ENCODE assay signal across 35 cellular contexts in genomic region chr3:115996420-115997108, GRCh38.
DNase-seq lines count a peak whose midpoint lies in the region; ATAC-seq, FAIRE-seq and TF ChIP-seq lines count a peak whose summit lies in the region.
"Had no signal": no experiment of that assay in that cellular context is flagged by ENCODE, and none has a peak within 500 bp of the region (broad histone marks: within the 10 kb centered on the region; RNA-seq: fewer than 3 reads in every experiment).

No MANE protein-coding gene starts in this region.

- no peak overlapping the region for H3K27ac ChIP-seq in CD8-positive, alpha-beta memory T cell (ENCODE audit: low read depth, low read length)
- no peak overlapping the region for H3K27ac ChIP-seq in upper lobe of right lung
- H3K27ac ChIP-seq: esophagus muscularis mucosa, left lung, psoas muscle, thyroid gland had no signal

- POLR2A ChIA-PET in CD8-positive, alpha-beta memory T cell (lab: Charles Lee) = no interaction called here

- H3K9me3 Mint-ChIP-seq in chondrocyte (ENCODE audit: low read depth) = peaks cover 4% of the 10 kb centered on the region
- H3K9me3 Mint-ChIP-seq in CD8-positive, alpha-beta memory T cell = no peaks in the 10 kb centered on the region
- H3K9me3 Mint-ChIP-seq: activated CD8-positive, alpha-beta T cell treated with anti-CD3 and anti-CD28 coated beads for 36 hours; activated naive CD4-positive, alpha-beta T cell treated with anti-CD3 and anti-CD28 coated beads, Interleukin-2, amount 50 U/mL, for 24 hours; activated T-helper 2 cell treated with anti-CD3 and anti-CD28 coated beads, Interferon-gamma antibody, Interleukin-2, Interleukin-4, amounts not matched to agents 10 μg/mL and 5 μg/mL and 100 μg/mL, durations not matched to agents 14 hours and 24 hours and 36 hours; dendritic cell treated with granulocyte-macrophage colony-stimulating factor and Interleukin-4, amounts not matched to agents 40 ng/mL and 50 ng/mL, for 4 days; endodermal cell; H9; stimulated activated naive CD8-positive, alpha-beta T cell treated with anti-CD3 and anti-CD28 coated beads, Interleukin-15, Interleukin-2, amounts not matched to agents 100 ng/mL and 50 ng/mL, for 24 hours had no signal

- no peaks in the 10 kb centered on the region for H3K27me3 ChIP-seq in CD8-positive, alpha-beta memory T cell (ENCODE audit: insufficient read depth, low read length, poor library complexity, severe bottlenecking)
- no peaks in the 10 kb centered on the region for H3K27me3 ChIP-seq in upper lobe of right lung
- H3K27me3 ChIP-seq: esophagus muscularis mucosa, left lung, thyroid gland had no signal

- intact Hi-C loops in upper lobe of right lung (cut with DNase I) = no loop called here

- peaks cover 29% of the 10 kb centered on the region for H3K4me1 Mint-ChIP-seq in chondrocyte (ENCODE audit: low read depth)
- H3K4me1 Mint-ChIP-seq in CD8-positive, alpha-beta memory T cell = no peaks in the 10 kb centered on the region
- H3K4me1 Mint-ChIP-seq: activated naive CD4-positive, alpha-beta T cell treated with anti-CD3 and anti-CD28 coated beads, Interleukin-2, amount 50 U/mL, for 24 hours; naive B cell; T-helper 17 cell had no signal

- ATAC-seq in upper lobe of right lung = no peak
- ATAC-seq: activated CD8-positive, alpha-beta T cell treated with anti-CD3 and anti-CD28 coated beads for 36 hours; K562; left lung; psoas muscle; SK-N-SH treated with all-trans-retinoic acid at 6 μM for 48 hours; T-helper 17 cell had no signal

- no peak overlapping the region for H3K4me3 ChIP-seq in CD8-positive, alpha-beta memory T cell (ENCODE audit: low read length)
- no peak overlapping the region for H3K4me3 ChIP-seq in upper lobe of right lung
- H3K4me3 ChIP-seq: esophagus muscularis mucosa, K562, left lung, psoas muscle, thyroid gland had no signal

- H3K9me3 ChIP-seq in CD8-positive, alpha-beta memory T cell (ENCODE audit: low read length) = no peaks in the 10 kb centered on the region
- H3K9me3 ChIP-seq in upper lobe of right lung = no peaks in the 10 kb centered on the region
- H3K9me3 ChIP-seq: esophagus muscularis mucosa, left lung, psoas muscle, thyroid gland had no signal

- CTCF ChIA-PET in CD8-positive, alpha-beta memory T cell (lab: Charles Lee) = no interaction called here

- no peak overlapping the region for H3K4me3 Mint-ChIP-seq in chondrocyte (ENCODE audit: unreplicated experiment)
- no peak overlapping the region for H3K4me3 Mint-ChIP-seq in CD8-positive, alpha-beta memory T cell
- H3K4me3 Mint-ChIP-seq: activated CD8-positive, alpha-beta T cell treated with anti-CD3 and anti-CD28 coated beads for 36 hours; activated naive CD4-positive, alpha-beta T cell treated with anti-CD3 and anti-CD28 coated beads, Interleukin-2, amount 50 U/mL, for 24 hours; dendritic cell treated with granulocyte-macrophage colony-stimulating factor and Interleukin-4, amounts not matched to agents 40 ng/mL and 50 ng/mL, for 4 days; endodermal cell; H9; mesothelial cell of epicardium; naive B cell; stimulated activated naive CD8-positive, alpha-beta T cell treated with anti-CD3 and anti-CD28 coated beads, Interleukin-15, Interleukin-2, amounts not matched to agents 100 ng/mL and 50 ng/mL, for 24 hours; T-helper 17 cell had no signal

- DNase-seq in A172 (ENCODE audit: low spot score) = peak; percentile 72
- no peak for DNase-seq in GM19239 (ENCODE audit: insufficient read length, low spot score)
- peak; percentile 90 for DNase-seq in RCC 7860 (ENCODE audit: low spot score)
- no peak for DNase-seq in chondrocyte (ENCODE audit: low spot score)
- no peak for DNase-seq in HT-29 (ENCODE audit: low spot score)
- DNase-seq in CD8-positive, alpha-beta memory T cell = no peak
- DNase-seq in upper lobe of right lung = no peak
- DNase-seq in DMS 273 treated with DMSO at 0.1 percent for 48 hours (lab: John Stamatoyannopoulos, UW) = no peak
- DNase-seq: 8988T; activated CD4-positive, alpha-beta T cell treated with anti-CD3 and anti-CD28 coated beads for 1 hour; activated CD8-positive, alpha-beta T cell treated with anti-CD3 and anti-CD28 coated beads for 36 hours; AML-193; anterior cingulate cortex; central memory CD4-positive, alpha-beta T cell; DND-41; endodermal cell; H9; left lung; MM.1S; naive B cell; NCI-H1436; NCI-H2107; NCI-H446 treated with DMSO at 0.1 percent for 48 hours; nucleus accumbens; psoas muscle; T-helper 17 cell; thyroid gland had no signal

- peak overlapping the region; percentile 59 for H3K27ac Mint-ChIP-seq in chondrocyte (ENCODE audit: unreplicated experiment)
- H3K27ac Mint-ChIP-seq in CD8-positive, alpha-beta memory T cell = no peak overlapping the region
- H3K27ac Mint-ChIP-seq: activated CD8-positive, alpha-beta T cell treated with anti-CD3 and anti-CD28 coated beads for 36 hours; activated naive CD4-positive, alpha-beta T cell treated with anti-CD3 and anti-CD28 coated beads, Interleukin-2, amount 50 U/mL, for 24 hours; activated T-helper 2 cell treated with anti-CD3 and anti-CD28 coated beads, Interferon-gamma antibody, Interleukin-2, Interleukin-4, amounts not matched to agents 10 μg/mL and 5 μg/mL and 100 μg/mL, durations not matched to agents 14 hours and 24 hours and 36 hours; dendritic cell treated with granulocyte-macrophage colony-stimulating factor and Interleukin-4, amounts not matched to agents 40 ng/mL and 50 ng/mL, for 4 days; endodermal cell; H9; mesothelial cell of epicardium; naive B cell; stimulated activated naive CD8-positive, alpha-beta T cell treated with anti-CD3 and anti-CD28 coated beads, Interleukin-15, Interleukin-2, amounts not matched to agents 100 ng/mL and 50 ng/mL, for 24 hours; T-helper 17 cell had no signal

- no peaks in the 10 kb centered on the region for H3K27me3 Mint-ChIP-seq in chondrocyte (ENCODE audit: low read depth)
- H3K27me3 Mint-ChIP-seq in CD8-positive, alpha-beta memory T cell = no peaks in the 10 kb centered on the region
- H3K27me3 Mint-ChIP-seq: activated CD8-positive, alpha-beta T cell treated with anti-CD3 and anti-CD28 coated beads for 36 hours; activated naive CD4-positive, alpha-beta T cell treated with anti-CD3 and anti-CD28 coated beads, Interleukin-2, amount 50 U/mL, for 24 hours; dendritic cell treated with granulocyte-macrophage colony-stimulating factor and Interleukin-4, amounts not matched to agents 40 ng/mL and 50 ng/mL, for 4 days; naive B cell; stimulated activated naive CD8-positive, alpha-beta T cell treated with anti-CD3 and anti-CD28 coated beads, Interleukin-15, Interleukin-2, amounts not matched to agents 100 ng/mL and 50 ng/mL, for 24 hours; T-helper 17 cell had no signal

- FAIRE-seq in GM19239 (lab: Jason Lieb, UNC) (peak; percentile 57), RCC 7860 (lab: Jason Lieb, UNC) (peak; percentile 91)
- FAIRE-seq: K562 had no signal

- H3K4me1 ChIP-seq in CD8-positive, alpha-beta memory T cell (ENCODE audit: insufficient read depth, low read length) = no peaks in the 10 kb centered on the region
- no peaks in the 10 kb centered on the region for H3K4me1 ChIP-seq in upper lobe of right lung
- H3K4me1 ChIP-seq: left lung, psoas muscle, thyroid gland had no signal

- TF ChIP-seq CTCF in chondrocyte (IDR thresholded peaks at IDR 0.05) (no peak), upper lobe of right lung (IDR thresholded peaks at IDR 0.05) (no peak)

- no peaks in the 10 kb centered on the region for H3K36me3 Mint-ChIP-seq in chondrocyte (ENCODE audit: low read depth)
- no peaks in the 10 kb centered on the region for H3K36me3 Mint-ChIP-seq in CD8-positive, alpha-beta memory T cell
- H3K36me3 Mint-ChIP-seq: activated naive CD4-positive, alpha-beta T cell treated with anti-CD3 and anti-CD28 coated beads, Interleukin-2, amount 50 U/mL, for 24 hours; mesothelial cell of epicardium; naive B cell had no signal

- no peaks in the 10 kb centered on the region for H3K36me3 ChIP-seq in CD8-positive, alpha-beta memory T cell (ENCODE audit: insufficient read depth, low read length)
- no peaks in the 10 kb centered on the region for H3K36me3 ChIP-seq in upper lobe of right lung
- H3K36me3 ChIP-seq: esophagus muscularis mucosa, left lung, thyroid gland had no signal

Comparison
In these comparisons a context has a peak if more than half of its experiments do, and no peak if none do; other contexts are left out.
1. DNase-seq: peak in A172 (single experiment) and RCC 7860 (single experiment); none in GM19239 (single experiment), chondrocyte (single experiment), HT-29 (single experiment), CD8-positive, alpha-beta memory T cell (0 of 5), upper lobe of right lung (single experiment) and DMS 273 treated with DMSO at 0.1 percent for 48 hours (single experiment).